Comparison of ENCODE assay signal across 1 cellular context in the genomic region with DNA sequence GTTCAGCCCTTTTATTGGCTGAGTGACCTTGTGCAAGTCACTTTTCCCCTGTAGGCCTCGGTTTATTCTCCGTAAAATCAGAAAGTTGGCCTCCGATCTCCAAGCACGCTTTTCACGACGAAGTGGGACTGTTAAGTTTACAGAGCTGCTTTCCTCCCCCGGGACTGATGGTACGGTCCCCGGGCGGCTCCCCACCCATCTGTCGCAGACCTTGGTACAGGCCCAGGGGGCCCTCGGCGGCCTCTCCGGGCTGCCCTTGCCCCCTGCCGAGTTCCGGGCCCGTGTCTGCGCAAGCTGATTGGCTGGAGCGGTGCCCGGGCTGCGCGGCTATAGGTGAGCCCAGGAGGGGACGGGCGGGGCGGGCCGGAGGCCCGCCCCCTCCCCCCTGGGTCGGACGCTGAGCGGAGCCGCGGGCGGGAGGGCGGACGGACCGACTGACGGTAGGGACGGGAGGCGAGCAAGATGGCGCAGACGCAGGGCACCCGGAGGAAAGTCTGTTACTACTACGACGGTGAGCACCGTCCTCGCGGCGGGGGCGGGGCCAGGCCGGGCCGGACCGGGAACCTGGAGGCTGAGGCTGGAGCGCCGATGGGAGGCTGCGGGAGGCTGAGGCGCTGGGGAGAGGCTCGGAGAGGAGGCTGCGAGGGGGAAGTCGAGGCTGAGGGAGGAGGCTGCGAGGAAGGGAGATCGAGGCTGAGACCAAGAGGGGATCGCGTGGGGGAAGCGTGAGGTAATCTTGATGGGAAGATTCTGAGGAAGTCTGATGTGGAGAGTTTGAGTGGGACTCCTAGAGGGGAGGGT.
TF ChIP-seq lines count a peak whose summit lies in the region.

A gene (plus strand): TSS at position 376 of the 801 bp plus-strand sequence. CDS start 87 bp downstream, at position 463.

TF ChIP-seq in HepG2, 621 proteins besides CTCF, POLR2A, EP300 and RAD21 (continued from another document and continues in another):
- TF ChIP-seq, protein P1, sequence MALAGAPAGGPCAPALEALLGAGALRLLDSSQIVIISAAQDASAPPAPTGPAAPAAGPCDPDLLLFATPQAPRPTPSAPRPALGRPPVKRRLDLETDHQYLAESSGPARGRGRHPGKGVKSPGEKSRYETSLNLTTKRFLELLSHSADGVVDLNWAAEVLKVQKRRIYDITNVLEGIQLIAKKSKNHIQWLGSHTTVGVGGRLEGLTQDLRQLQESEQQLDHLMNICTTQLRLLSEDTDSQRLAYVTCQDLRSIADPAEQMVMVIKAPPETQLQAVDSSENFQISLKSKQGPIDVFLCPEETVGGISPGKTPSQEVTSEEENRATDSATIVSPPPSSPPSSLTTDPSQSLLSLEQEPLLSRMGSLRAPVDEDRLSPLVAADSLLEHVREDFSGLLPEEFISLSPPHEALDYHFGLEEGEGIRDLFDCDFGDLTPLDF (CRISPR knock-in tag; IDR thresholded peaks at IDR 0.05): peak; percentile 26; the same call in 1 of the 2 replicates
- TF ChIP-seq ZMYM2 (CRISPR knock-in tag; IDR thresholded peaks at IDR 0.05): no peak
- 0 out of 2 replicates have a peak, but pooled peaks have one; percentile 39 for TF ChIP-seq REL (CRISPR knock-in tag; conservative IDR thresholded peaks at IDR 0.05)
- TF ChIP-seq ZNF577 (CRISPR knock-in tag; IDR thresholded peaks at IDR 0.05; ENCODE audit: borderline replicate concordance, low read depth): no peak
- no peak; the same call in 1 of the 2 replicates for TF ChIP-seq ZNF484 (CRISPR knock-in tag; IDR thresholded peaks at IDR 0.05; ENCODE audit: borderline replicate concordance, low read depth)
- no peak; the same call in 1 of the 2 replicates for TF ChIP-seq ZNF124 (CRISPR knock-in tag; IDR thresholded peaks at IDR 0.05)
- TF ChIP-seq ZNF589 (CRISPR knock-in tag; conservative IDR thresholded peaks at IDR 0.05): no peak
- TF ChIP-seq ZNF678 (CRISPR knock-in tag; IDR thresholded peaks at IDR 0.05): no peak
- no peak for TF ChIP-seq ZNF598 (CRISPR knock-in tag; IDR thresholded peaks at IDR 0.05; ENCODE audit: borderline replicate concordance)
- TF ChIP-seq GZF1 (CRISPR knock-in tag; IDR thresholded peaks at IDR 0.05): no peak
- no peak for TF ChIP-seq CBX1 (IDR thresholded peaks at IDR 0.05; ENCODE audit: low read depth)
- TF ChIP-seq ZNF629 (CRISPR knock-in tag; conservative IDR thresholded peaks at IDR 0.05): 0 out of 2 replicates have a peak, but pooled peaks have one; percentile 26
- TF ChIP-seq CEBPB (IDR thresholded peaks at IDR 0.05; ENCODE audit: borderline replicate concordance, low read depth, low read length): no peak
- TF ChIP-seq HMG20A (CRISPR knock-in tag; IDR thresholded peaks at IDR 0.05; ENCODE audit: borderline replicate concordance): no peak
- TF ChIP-seq ASH2L (IDR thresholded peaks at IDR 0.05; ENCODE audit: insufficient read length, low read depth, low read length): peak; percentile 85
- peak; percentile 82 for TF ChIP-seq ELF1 (CRISPR knock-in tag; IDR thresholded peaks at IDR 0.05)
- no peak for TF ChIP-seq ZNF343 (CRISPR knock-in tag; IDR thresholded peaks at IDR 0.05)
- TF ChIP-seq, protein P2, sequence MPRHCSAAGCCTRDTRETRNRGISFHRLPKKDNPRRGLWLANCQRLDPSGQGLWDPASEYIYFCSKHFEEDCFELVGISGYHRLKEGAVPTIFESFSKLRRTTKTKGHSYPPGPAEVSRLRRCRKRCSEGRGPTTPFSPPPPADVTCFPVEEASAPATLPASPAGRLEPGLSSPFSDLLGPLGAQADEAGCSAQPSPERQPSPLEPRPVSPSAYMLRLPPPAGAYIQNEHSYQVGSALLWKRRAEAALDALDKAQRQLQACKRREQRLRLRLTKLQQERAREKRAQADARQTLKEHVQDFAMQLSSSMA (CRISPR knock-in tag; IDR thresholded peaks at IDR 0.05): peak; percentile 71; the same call in 1 of the 2 replicates
- TF ChIP-seq RBM39 (IDR thresholded peaks at IDR 0.05; ENCODE audit: low read depth, low read length, poor library complexity, severe bottlenecking): no peak
- no peak for TF ChIP-seq CBX5 (CRISPR knock-in tag; IDR thresholded peaks at IDR 0.05; ENCODE audit: borderline replicate concordance)
- TF ChIP-seq, protein P3, sequence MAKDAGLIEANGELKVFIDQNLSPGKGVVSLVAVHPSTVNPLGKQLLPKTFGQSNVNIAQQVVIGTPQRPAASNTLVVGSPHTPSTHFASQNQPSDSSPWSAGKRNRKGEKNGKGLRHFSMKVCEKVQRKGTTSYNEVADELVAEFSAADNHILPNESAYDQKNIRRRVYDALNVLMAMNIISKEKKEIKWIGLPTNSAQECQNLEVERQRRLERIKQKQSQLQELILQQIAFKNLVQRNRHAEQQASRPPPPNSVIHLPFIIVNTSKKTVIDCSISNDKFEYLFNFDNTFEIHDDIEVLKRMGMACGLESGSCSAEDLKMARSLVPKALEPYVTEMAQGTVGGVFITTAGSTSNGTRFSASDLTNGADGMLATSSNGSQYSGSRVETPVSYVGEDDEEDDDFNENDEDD (CRISPR knock-in tag; IDR thresholded peaks at IDR 0.05; ENCODE audit: borderline replicate concordance): peak; percentile 55; the same call in 1 of the 2 replicates
- TF ChIP-seq HOXA7 (CRISPR knock-in tag; IDR thresholded peaks at IDR 0.05): no peak
- TF ChIP-seq KLF13 (CRISPR knock-in tag; IDR thresholded peaks at IDR 0.05): no peak
- TF ChIP-seq, protein P4, sequence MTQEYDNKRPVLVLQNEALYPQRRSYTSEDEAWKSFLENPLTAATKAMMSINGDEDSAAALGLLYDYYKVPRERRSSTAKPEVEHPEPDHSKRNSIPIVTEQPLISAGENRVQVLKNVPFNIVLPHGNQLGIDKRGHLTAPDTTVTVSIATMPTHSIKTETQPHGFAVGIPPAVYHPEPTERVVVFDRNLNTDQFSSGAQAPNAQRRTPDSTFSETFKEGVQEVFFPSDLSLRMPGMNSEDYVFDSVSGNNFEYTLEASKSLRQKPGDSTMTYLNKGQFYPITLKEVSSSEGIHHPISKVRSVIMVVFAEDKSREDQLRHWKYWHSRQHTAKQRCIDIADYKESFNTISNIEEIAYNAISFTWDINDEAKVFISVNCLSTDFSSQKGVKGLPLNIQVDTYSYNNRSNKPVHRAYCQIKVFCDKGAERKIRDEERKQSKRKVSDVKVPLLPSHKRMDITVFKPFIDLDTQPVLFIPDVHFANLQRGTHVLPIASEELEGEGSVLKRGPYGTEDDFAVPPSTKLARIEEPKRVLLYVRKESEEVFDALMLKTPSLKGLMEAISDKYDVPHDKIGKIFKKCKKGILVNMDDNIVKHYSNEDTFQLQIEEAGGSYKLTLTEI (CRISPR knock-in tag; conservative IDR thresholded peaks at IDR 0.05): no peak
- no peak for TF ChIP-seq ZNF225 (CRISPR knock-in tag; IDR thresholded peaks at IDR 0.05)
- TF ChIP-seq SALL1 (CRISPR knock-in tag; IDR thresholded peaks at IDR 0.05): peak; percentile 7; the same call in 1 of the 2 replicates
- TF ChIP-seq SALL2 (CRISPR knock-in tag; IDR thresholded peaks at IDR 0.05): peak; percentile 68; the same call in 1 of the 2 replicates
- TF ChIP-seq, protein P5, sequence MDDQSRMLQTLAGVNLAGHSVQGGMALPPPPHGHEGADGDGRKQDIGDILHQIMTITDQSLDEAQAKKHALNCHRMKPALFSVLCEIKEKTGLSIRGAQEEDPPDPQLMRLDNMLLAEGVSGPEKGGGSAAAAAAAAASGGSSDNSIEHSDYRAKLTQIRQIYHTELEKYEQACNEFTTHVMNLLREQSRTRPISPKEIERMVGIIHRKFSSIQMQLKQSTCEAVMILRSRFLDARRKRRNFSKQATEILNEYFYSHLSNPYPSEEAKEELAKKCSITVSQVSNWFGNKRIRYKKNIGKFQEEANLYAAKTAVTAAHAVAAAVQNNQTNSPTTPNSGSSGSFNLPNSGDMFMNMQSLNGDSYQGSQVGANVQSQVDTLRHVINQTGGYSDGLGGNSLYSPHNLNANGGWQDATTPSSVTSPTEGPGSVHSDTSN (CRISPR knock-in tag; IDR thresholded peaks at IDR 0.05; ENCODE audit: borderline replicate concordance): no peak
- TF ChIP-seq, protein P6, sequence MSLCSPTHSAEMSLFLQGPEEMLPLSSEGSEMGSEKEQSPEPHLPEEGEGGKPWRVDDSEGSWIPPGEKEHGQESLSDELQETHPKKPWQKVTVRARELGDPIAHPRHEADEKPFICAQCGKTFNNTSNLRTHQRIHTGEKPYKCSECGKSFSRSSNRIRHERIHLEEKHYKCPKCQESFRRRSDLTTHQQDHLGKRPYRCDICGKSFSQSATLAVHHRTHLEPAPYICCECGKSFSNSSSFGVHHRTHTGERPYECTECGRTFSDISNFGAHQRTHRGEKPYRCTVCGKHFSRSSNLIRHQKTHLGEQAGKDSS (CRISPR knock-in tag; IDR thresholded peaks at IDR 0.05; ENCODE audit: borderline replicate concordance, low read depth): no peak
- no peak for TF ChIP-seq SMAD1 (CRISPR knock-in tag; IDR thresholded peaks at IDR 0.05; ENCODE audit: borderline replicate concordance, low read depth)
- peak; percentile 73; the same call in 1 of the 2 replicates for TF ChIP-seq ETV5 (CRISPR knock-in tag; IDR thresholded peaks at IDR 0.05; ENCODE audit: borderline replicate concordance)
- TF ChIP-seq, protein P7, sequence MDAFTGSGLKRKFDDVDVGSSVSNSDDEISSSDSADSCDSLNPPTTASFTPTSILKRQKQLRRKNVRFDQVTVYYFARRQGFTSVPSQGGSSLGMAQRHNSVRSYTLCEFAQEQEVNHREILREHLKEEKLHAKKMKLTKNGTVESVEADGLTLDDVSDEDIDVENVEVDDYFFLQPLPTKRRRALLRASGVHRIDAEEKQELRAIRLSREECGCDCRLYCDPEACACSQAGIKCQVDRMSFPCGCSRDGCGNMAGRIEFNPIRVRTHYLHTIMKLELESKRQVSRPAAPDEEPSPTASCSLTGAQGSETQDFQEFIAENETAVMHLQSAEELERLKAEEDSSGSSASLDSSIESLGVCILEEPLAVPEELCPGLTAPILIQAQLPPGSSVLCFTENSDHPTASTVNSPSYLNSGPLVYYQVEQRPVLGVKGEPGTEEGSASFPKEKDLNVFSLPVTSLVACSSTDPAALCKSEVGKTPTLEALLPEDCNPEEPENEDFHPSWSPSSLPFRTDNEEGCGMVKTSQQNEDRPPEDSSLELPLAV (CRISPR knock-in tag; conservative IDR thresholded peaks at IDR 0.05; ENCODE audit: low read depth): no peak
- TF ChIP-seq, protein P8, sequence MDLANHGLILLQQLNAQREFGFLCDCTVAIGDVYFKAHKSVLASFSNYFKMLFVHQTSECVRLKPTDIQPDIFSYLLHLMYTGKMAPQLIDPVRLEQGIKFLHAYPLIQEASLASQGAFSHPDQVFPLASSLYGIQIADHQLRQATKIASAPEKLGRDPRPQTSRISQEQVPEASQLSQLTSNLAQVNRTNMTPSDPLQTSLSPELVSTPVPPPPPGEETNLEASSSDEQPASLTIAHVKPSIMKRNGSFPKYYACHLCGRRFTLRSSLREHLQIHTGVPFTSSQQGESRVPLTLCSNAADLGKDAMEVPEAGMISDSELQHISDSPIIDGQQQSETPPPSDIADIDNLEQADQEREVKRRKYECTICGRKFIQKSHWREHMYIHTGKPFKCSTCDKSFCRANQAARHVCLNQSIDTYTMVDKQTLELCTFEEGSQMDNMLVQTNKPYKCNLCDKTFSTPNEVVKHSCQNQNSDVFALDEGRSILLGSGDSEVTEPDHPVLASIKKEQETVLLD (CRISPR knock-in tag; IDR thresholded peaks at IDR 0.05; ENCODE audit: low read depth): peak; percentile 55; the same call in 1 of the 2 replicates
- peak; percentile 70; the same call in 1 of the 2 replicates for TF ChIP-seq ZMAT3 (CRISPR knock-in tag; conservative IDR thresholded peaks at IDR 0.05)
- peak; percentile 88 for TF ChIP-seq GABPB1 (CRISPR knock-in tag; IDR thresholded peaks at IDR 0.05)
- TF ChIP-seq ZNF569 (CRISPR knock-in tag; IDR thresholded peaks at IDR 0.05; ENCODE audit: borderline replicate concordance): no peak
- no peak; the same call in 1 of the 2 replicates for TF ChIP-seq STAT5B (CRISPR knock-in tag; IDR thresholded peaks at IDR 0.05)
- TF ChIP-seq, protein P9, sequence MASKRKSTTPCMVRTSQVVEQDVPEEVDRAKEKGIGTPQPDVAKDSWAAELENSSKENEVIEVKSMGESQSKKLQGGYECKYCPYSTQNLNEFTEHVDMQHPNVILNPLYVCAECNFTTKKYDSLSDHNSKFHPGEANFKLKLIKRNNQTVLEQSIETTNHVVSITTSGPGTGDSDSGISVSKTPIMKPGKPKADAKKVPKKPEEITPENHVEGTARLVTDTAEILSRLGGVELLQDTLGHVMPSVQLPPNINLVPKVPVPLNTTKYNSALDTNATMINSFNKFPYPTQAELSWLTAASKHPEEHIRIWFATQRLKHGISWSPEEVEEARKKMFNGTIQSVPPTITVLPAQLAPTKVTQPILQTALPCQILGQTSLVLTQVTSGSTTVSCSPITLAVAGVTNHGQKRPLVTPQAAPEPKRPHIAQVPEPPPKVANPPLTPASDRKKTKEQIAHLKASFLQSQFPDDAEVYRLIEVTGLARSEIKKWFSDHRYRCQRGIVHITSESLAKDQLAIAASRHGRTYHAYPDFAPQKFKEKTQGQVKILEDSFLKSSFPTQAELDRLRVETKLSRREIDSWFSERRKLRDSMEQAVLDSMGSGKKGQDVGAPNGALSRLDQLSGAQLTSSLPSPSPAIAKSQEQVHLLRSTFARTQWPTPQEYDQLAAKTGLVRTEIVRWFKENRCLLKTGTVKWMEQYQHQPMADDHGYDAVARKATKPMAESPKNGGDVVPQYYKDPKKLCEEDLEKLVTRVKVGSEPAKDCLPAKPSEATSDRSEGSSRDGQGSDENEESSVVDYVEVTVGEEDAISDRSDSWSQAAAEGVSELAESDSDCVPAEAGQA (IDR thresholded peaks at IDR 0.05; ENCODE audit: low read depth): no peak
- TF ChIP-seq, protein P9 (CRISPR knock-in tag; IDR thresholded peaks at IDR 0.05; ENCODE audit: borderline replicate concordance): 0 out of 2 replicates have a peak, but pooled peaks have one; percentile 40
